Comparison of ENCODE assay signal across 6 cellular contexts in genomic region chr1:43969416-43969745, GRCh38. TPM values are rescaled to one million over a fixed set of nuclear protein-coding genes. Genes with fewer than 3 reads are reported as not detected.
A peak's percentile ranks its signal among the peaks of the same experiment; 100 is the strongest.
DNase-seq lines count a peak whose midpoint lies in the region; TF ChIP-seq lines count a peak whose summit lies in the region.

No MANE protein-coding gene starts in this region.

- no peaks in the 10 kb centered on the region for H3K27me3 ChIP-seq in Karpas-422 (ENCODE audit: low read length)
- no peaks in the 10 kb centered on the region for H3K27me3 ChIP-seq in prostate gland (replicated peaks; ENCODE audit: insufficient read depth)

- H3K79me2 ChIP-seq in Karpas-422 (ENCODE audit: low read length): peaks cover 20% of the 10 kb centered on the region

- H3K4me1 ChIP-seq in Karpas-422 (ENCODE audit: low read length): peaks cover 25% of the 10 kb centered on the region
- H3K4me1 ChIP-seq in prostate gland (replicated peaks): peaks cover 6% of the 10 kb centered on the region

- H3K4me3 ChIP-seq in Karpas-422 (ENCODE audit: low read length): peak overlapping the region; percentile 21; the same call in 1 of the 2 replicates
- H3K4me3 ChIP-seq in choroid plexus epithelial cell (ENCODE audit: low read depth, low read length): peak overlapping the region; percentile 15
- peak overlapping the region; percentile 18 for H3K4me3 ChIP-seq in skeletal muscle cell (ENCODE audit: low read depth, low read length)
- H3K4me3 ChIP-seq in prostate gland: no peak overlapping the region

- no peaks in the 10 kb centered on the region for H3K9me2 ChIP-seq in Karpas-422 (replicated peaks; ENCODE audit: insufficient read depth, low read length)

- 0 out of 2 replicates have a peak, but pooled peaks cover 6% of the 10 kb centered on the region for H4K20me1 ChIP-seq in Karpas-422 (ENCODE audit: insufficient read depth, low read depth, low read length)

- peak overlapping the region; percentile 49 for H3K4me2 ChIP-seq in Karpas-422 (ENCODE audit: low read depth, low read length, poor library complexity, severe bottlenecking)

- no peak for TF ChIP-seq CTCF in choroid plexus epithelial cell (conservative IDR thresholded peaks at IDR 0.05; ENCODE audit: low read depth, low read length)
- no peak for TF ChIP-seq CTCF in prostate gland (IDR thresholded peaks at IDR 0.05)

- no peak overlapping the region for H3K9ac ChIP-seq in Karpas-422 (ENCODE audit: low read length)

- H3K9me3 ChIP-seq in Karpas-422 (ENCODE audit: low read length): no peaks in the 10 kb centered on the region
- H3K9me3 ChIP-seq in prostate gland: no peaks in the 10 kb centered on the region

- 58% methylated on average over 7 of the region's 7 CpGs for WGBS in prostate gland

- TF ChIP-seq POLR2A in prostate gland (IDR thresholded peaks at IDR 0.05): no peak

- H3K36me3 ChIP-seq in Karpas-422 (ENCODE audit: insufficient read depth, low read length) (peaks cover 15% of the 10 kb centered on the region; the same call in 1 of the 2 replicates), prostate gland (no peaks in the 10 kb centered on the region)

- DNase-seq in Karpas-422 (no peak), choroid plexus epithelial cell (ENCODE audit: low read depth) (no peak), skeletal muscle cell (ENCODE audit: low read depth) (no peak), prostate gland (ENCODE audit: low spot score) (no peak), cerebellar nuclear complex (lab: John Stamatoyannopoulos, UW) (no peak)
- DNase-seq in activated effector memory CD4-positive, alpha-beta T cell treated with anti-CD3 and anti-CD28 coated beads, Interleukin-2, amount 50 U/mL, for 16 hours: no peak

- intact Hi-C loops in prostate gland (cut with DNase I): no loop called here

- no peak overlapping the region for H3K27ac ChIP-seq in Karpas-422 (ENCODE audit: low read length)
- no peak overlapping the region for H3K27ac ChIP-seq in prostate gland

- no peak overlapping the region for H2AFZ ChIP-seq in Karpas-422 (ENCODE audit: low read length)

RNA-seq across cellular contexts. Expression of gene DPH2, which starts 0.4 kb away (rescaled TPM):
- total RNA-seq in Karpas-422 (2014; rRNA removed; shearing (Covaris generic); ENCODE audit: low replicate concordance): 42.2 and 44.4 TPM in 2 replicates
- total RNA-seq in prostate gland: 10 to 100 TPM; 25.4 to 31.1 TPM

RNA-seq across cellular contexts. Expression of gene ATP6V0B, which starts 5.4 kb away (rescaled TPM):
- total RNA-seq in Karpas-422 (2014; rRNA removed; shearing (Covaris generic); ENCODE audit: low replicate concordance): 386 and 447 TPM in 2 replicates
- 100 to 1,000 TPM; 180 to 245 TPM for total RNA-seq in prostate gland

RNA-seq across cellular contexts. Expression of gene B4GALT2, which starts 9.6 kb away (rescaled TPM):
- 42.9 and 68.7 TPM in 2 replicates for total RNA-seq in Karpas-422 (2014; rRNA removed; shearing (Covaris generic); ENCODE audit: low replicate concordance)
- total RNA-seq in prostate gland: 10 to 100 TPM; 34.8 to 63.9 TPM

RNA-seq across cellular contexts. Expression of gene CCDC24, which starts 22.0 kb away (rescaled TPM):
- 28.1 and 34.7 TPM in 2 replicates for total RNA-seq in Karpas-422 (2014; rRNA removed; shearing (Covaris generic); ENCODE audit: low replicate concordance)
- 10 to 100 TPM; 14.3 to 23.7 TPM for total RNA-seq in prostate gland

RNA-seq across cellular contexts. Expression of gene IPO13, which starts 22.6 kb away (rescaled TPM):
- total RNA-seq in Karpas-422 (2014; rRNA removed; shearing (Covaris generic); ENCODE audit: low replicate concordance): 19.8 and 23.3 TPM in 2 replicates
- 10 to 100 TPM; 27.7 to 55.7 TPM for total RNA-seq in prostate gland

Comparison
In these comparisons a context has a peak if more than half of its experiments do, and no peak if none do; other contexts are left out.
1. H3K4me3 ChIP-seq: peak in Karpas-422 (single experiment), choroid plexus epithelial cell (single experiment) and skeletal muscle cell (single experiment); none in prostate gland (0 of 2).